ENCODE assay signal across 7 cellular contexts in the genomic region with DNA sequence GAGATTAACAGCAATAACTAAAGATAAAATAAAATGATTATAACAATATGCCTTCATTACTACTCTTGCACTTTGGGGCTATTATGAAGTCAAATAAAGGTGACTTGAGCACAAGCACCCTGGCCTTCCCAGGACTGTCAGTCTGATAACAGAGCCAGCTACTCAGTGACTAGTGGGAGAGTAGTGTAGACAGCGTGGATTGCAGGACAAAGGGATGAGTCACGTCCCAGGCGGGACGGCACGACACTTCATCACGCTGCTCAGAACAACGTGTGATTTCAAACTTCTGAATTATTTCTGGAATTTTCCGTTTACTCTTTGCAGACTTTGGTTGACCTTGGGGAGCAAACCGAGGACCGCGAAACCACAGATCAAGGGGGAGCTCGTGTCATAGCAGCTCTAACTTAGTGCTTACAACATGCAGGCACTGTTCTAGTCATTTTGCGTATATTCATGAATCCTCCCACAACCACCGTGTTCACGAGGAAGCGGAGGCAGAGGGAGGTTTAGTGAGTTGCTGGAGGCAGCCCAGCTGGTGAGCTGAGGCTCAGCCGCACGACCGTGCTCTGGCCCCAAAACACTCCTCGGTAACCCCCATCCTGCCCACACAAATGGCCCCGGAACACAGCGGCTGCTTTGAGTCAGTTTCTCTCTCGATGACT. TPM values are rescaled to one million over a fixed set of nuclear protein-coding genes. Genes with fewer than 3 reads are reported as not detected.
A peak's percentile ranks its signal among the peaks of the same experiment; 100 is the strongest.
DNase-seq lines count a peak whose midpoint lies in the region; ATAC-seq lines count a peak whose summit lies in the region.
"Not testable (repeated sequence)": the region's sequence is repeated elsewhere in the genome, so short reads cannot be mapped to it uniquely, and the experiment has no call there.

No MANE protein-coding gene starts in this region.

- not testable (repeated sequence) for H3K27ac Mint-ChIP-seq in T-helper 17 cell

- H3K27me3 Mint-ChIP-seq in T-helper 17 cell = not testable (repeated sequence)

- H3K4me3 Mint-ChIP-seq in T-helper 17 cell = not testable (repeated sequence)

- not testable (repeated sequence) for H3K36me3 Mint-ChIP-seq in T-helper 17 cell (ENCODE audit: low read depth)

- H3K4me1 Mint-ChIP-seq in T-helper 17 cell = not testable (repeated sequence)

- DNase-seq in T-helper 17 cell; Right ventricle myocardium inferior (ENCODE audit: missing footprints): not testable (repeated sequence)

- ATAC-seq in GM18858 (IDR thresholded peaks at IDR 0.05; ENCODE audit: unreplicated experiment) = peak; percentile 72
- peak; percentile 90 for ATAC-seq in GM19455 (IDR thresholded peaks at IDR 0.05; ENCODE audit: unreplicated experiment)
- ATAC-seq in GM21825 (IDR thresholded peaks at IDR 0.05; ENCODE audit: unreplicated experiment) = peak; percentile 69
- ATAC-seq in HG02981 (IDR thresholded peaks at IDR 0.05; ENCODE audit: unreplicated experiment) = peak; percentile 69
- peak; percentile 78 for ATAC-seq in HG03378 (IDR thresholded peaks at IDR 0.05; ENCODE audit: unreplicated experiment)
- peak; percentile 68 for ATAC-seq in T-helper 17 cell
- peak; percentile 83 for ATAC-seq in Right ventricle myocardium inferior

- intact Hi-C loops in Right ventricle myocardium inferior (cut with DNase I) = not testable (repeated sequence)

- not testable (repeated sequence) for H3K9me3 ChIP-seq in T-helper 17 cell (ENCODE audit: control insufficient read depth, low read length, poor library complexity, severe bottlenecking)

RNA-seq across cellular contexts. Expression of a gene that starts 32.9 kb away (rescaled TPM):
- total RNA-seq in T-helper 17 cell (10 to 100 TPM; 36.7 to 40.8 TPM), Right ventricle myocardium inferior (29.3 TPM)

RNA-seq across cellular contexts. Expression of a gene that starts 51.7 kb away (rescaled TPM):
- total RNA-seq in T-helper 17 cell = 10 to 100 TPM; 21.1 to 23.7 TPM
- total RNA-seq in Right ventricle myocardium inferior = 49.2 TPM
